8 cellular contexts compared by ENCODE assay signal in the genomic region with DNA sequence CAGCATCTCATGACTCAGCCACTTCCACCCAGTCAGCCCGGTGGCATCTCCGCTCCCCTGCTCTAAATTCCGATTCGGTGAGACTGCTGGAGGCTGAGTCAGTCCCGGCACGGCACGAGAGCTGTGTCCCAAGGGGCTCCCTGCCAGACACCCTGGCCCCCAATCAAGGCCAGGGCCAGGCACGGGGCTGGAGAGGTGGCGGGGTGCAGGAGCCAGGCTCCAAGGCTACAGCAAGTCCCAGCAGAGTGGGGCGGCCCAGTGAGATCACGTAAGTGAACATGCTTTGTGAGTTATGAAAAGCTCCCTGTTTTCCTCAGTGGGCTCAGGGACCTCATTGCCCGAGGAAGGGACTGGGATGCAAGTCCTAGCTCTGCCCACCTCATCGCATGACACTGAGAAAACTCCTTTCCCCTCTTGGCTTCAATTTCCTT. TPM values are rescaled to one million over a fixed set of nuclear protein-coding genes. Genes with fewer than 3 reads are reported as not detected.
DNase-seq lines count a peak whose midpoint lies in the region; ATAC-seq and TF ChIP-seq lines count a peak whose summit lies in the region.

No MANE protein-coding gene starts in this region.

- ATAC-seq in HG03520 (IDR thresholded peaks at IDR 0.05; ENCODE audit: unreplicated experiment): no peak
- ATAC-seq in activated naive CD8-positive, alpha-beta T cell treated with anti-CD3 and anti-CD28 coated beads, Interleukin-2, amount 50 U/mL, for 24 hours: no peak

- H3K4me3 Mint-ChIP-seq in Caco-2 (ENCODE audit: unreplicated experiment): peak overlapping the region; percentile 68
- no peak overlapping the region for H3K4me3 Mint-ChIP-seq in activated naive CD8-positive, alpha-beta T cell treated with anti-CD3 and anti-CD28 coated beads, Interleukin-2, amount 50 U/mL, for 24 hours

- WGBS in trophoblast cell (ENCODE audit: extremely low coverage, insufficient coverage, insufficient read length): no CpG with 5 or more reads among the region's 13 CpGs

- peak overlapping the region; percentile 27 for H3K4me2 ChIP-seq in trophoblast cell (ENCODE audit: low read length)

- H3K4me1 ChIP-seq in Caco-2 (peaks cover 23% of the 10 kb centered on the region), trophoblast cell (ENCODE audit: control insufficient read depth in 1 of 2, insufficient read depth in 2 of 2, low read length in 2 of 2) (peaks cover 43 to 46% of the 10 kb centered on the region in 2 experiments)

- H3K4me3 ChIP-seq in Caco-2 (ENCODE audit: low read depth, low read length): no peak overlapping the region
- H3K4me3 ChIP-seq in trophoblast cell (ENCODE audit: low read depth, low read length): no peak overlapping the region

- no peak for TF ChIP-seq CTCF in Caco-2 (IDR thresholded peaks at IDR 0.05; ENCODE audit: insufficient read depth in 1 of 2, low read depth in 1 of 2, low read length in 1 of 2, severe bottlenecking in 1 of 2, unreplicated experiment in 1 of 2)

- peaks cover 10% of the 10 kb centered on the region for H3K79me2 ChIP-seq in trophoblast cell (ENCODE audit: control insufficient read depth, insufficient read depth, low read length, poor library complexity)

- BruUV-seq in Caco-2 (replicated peaks; lab: Mats Ljungman, UMichigan): no TSS peak

- H2AK5ac ChIP-seq in trophoblast cell (ENCODE audit: low read length): no peak overlapping the region

- POLR2A ChIA-PET in Caco-2 (lab: Charles Lee): interaction anchor here (0.5 kb wide), 1 partner anchor 28 kb away, joined by 3 read pairs; a partner anchor contains a TSS

- H3K9me3 ChIP-seq in Caco-2 (no peaks in the 10 kb centered on the region), trophoblast cell (ENCODE audit: insufficient read depth, low read depth, low read length) (peaks cover 2% of the 10 kb centered on the region)

- H3K14ac ChIP-seq in trophoblast cell (ENCODE audit: low read length): peak overlapping the region; percentile 36

- peak overlapping the region; percentile 43 for H4K8ac ChIP-seq in trophoblast cell (ENCODE audit: low read depth, low read length)

- no peak overlapping the region for H3K9ac ChIP-seq in trophoblast cell (ENCODE audit: low read length)

- no peaks in the 10 kb centered on the region for H3K27me3 ChIP-seq in Caco-2 (replicated peaks; ENCODE audit: control insufficient read depth, insufficient read depth, low read length)
- no peaks in the 10 kb centered on the region for H3K27me3 ChIP-seq in trophoblast cell (ENCODE audit: insufficient read depth, low read length)

- H3K9me3 Mint-ChIP-seq in Caco-2 (ENCODE audit: unreplicated experiment): no peaks in the 10 kb centered on the region
- H3K9me3 Mint-ChIP-seq in activated naive CD8-positive, alpha-beta T cell treated with anti-CD3 and anti-CD28 coated beads, Interleukin-2, amount 50 U/mL, for 24 hours: no peaks in the 10 kb centered on the region

- H2BK120ac ChIP-seq in trophoblast cell (ENCODE audit: insufficient read depth, low read length, poor library complexity): peak overlapping the region; percentile 43

- H2BK5ac ChIP-seq in trophoblast cell (ENCODE audit: low read depth, low read length, poor library complexity): peak overlapping the region; percentile 45

- no peak for DNase-seq in Caco-2
- peak; percentile 99 for DNase-seq in RKO (ENCODE audit: low spot score)
- peak; percentile 96 for DNase-seq in fibroblast of peridontal ligament (ENCODE audit: extremely low read depth)
- peak; percentile 90 to 92 for DNase-seq in trophoblast cell
- DNase-seq in activated naive CD8-positive, alpha-beta T cell treated with anti-CD3 and anti-CD28 coated beads, Interleukin-2, amount 50 U/mL, for 24 hours: no peak
- DNase-seq in activated T-cell treated with anti-CD3 and anti-CD28 coated beads for 4 hours: no peak
- no peak for DNase-seq in inferior parietal cortex (ENCODE audit: extremely low spot score)

- H2AFZ ChIP-seq in trophoblast cell (ENCODE audit: insufficient read depth, low read length, poor library complexity): no peak overlapping the region

- H4K12ac ChIP-seq in trophoblast cell (ENCODE audit: low read depth, low read length): peak overlapping the region; percentile 16

- peak overlapping the region; percentile 52 for H4K91ac ChIP-seq in trophoblast cell (ENCODE audit: low read depth, low read length)

- H3K23ac ChIP-seq in trophoblast cell (ENCODE audit: low read length): no peak overlapping the region

- H3K27ac ChIP-seq in trophoblast cell (ENCODE audit: low read depth, low read length): peak overlapping the region; percentile 79

- peaks cover 6% of the 10 kb centered on the region for H3K4me1 Mint-ChIP-seq in Caco-2 (ENCODE audit: low read depth, unreplicated experiment)
- H3K4me1 Mint-ChIP-seq in activated naive CD8-positive, alpha-beta T cell treated with anti-CD3 and anti-CD28 coated beads, Interleukin-2, amount 50 U/mL, for 24 hours: peaks cover 47% of the 10 kb centered on the region

- H3K4ac ChIP-seq in trophoblast cell (ENCODE audit: low read depth, low read length): peak overlapping the region; percentile 28

- CTCF ChIA-PET in Caco-2 (lab: Charles Lee): interaction anchor here (1.0 to 1.4 kb wide), 2 partner anchors 26 to 27 kb away, joined by 4 read pairs; a partner anchor contains a TSS

- H3K36me3 ChIP-seq in Caco-2 (ENCODE audit: control insufficient read depth, insufficient read depth, low read length) (no peaks in the 10 kb centered on the region; the same call in 1 of the 2 replicates), trophoblast cell (ENCODE audit: control insufficient read depth in 1 of 2, insufficient read depth in 2 of 2, low read length in 2 of 2) (peaks cover 14% of the 10 kb centered on the region in 2 experiments)

- H3K27ac Mint-ChIP-seq in Caco-2 (ENCODE audit: unreplicated experiment): no peak overlapping the region
- H3K27ac Mint-ChIP-seq in activated naive CD8-positive, alpha-beta T cell treated with anti-CD3 and anti-CD28 coated beads, Interleukin-2, amount 50 U/mL, for 24 hours: no peak overlapping the region

- peak overlapping the region; percentile 58 for H2BK12ac ChIP-seq in trophoblast cell (ENCODE audit: low read length)

- peaks cover 19% of the 10 kb centered on the region for H3K79me1 ChIP-seq in trophoblast cell (ENCODE audit: low read length)

- H3K18ac ChIP-seq in trophoblast cell (ENCODE audit: low read length): peak overlapping the region; percentile 52

- peaks cover 8% of the 10 kb centered on the region for H3K36me3 Mint-ChIP-seq in Caco-2 (ENCODE audit: insufficient read depth, unreplicated experiment)
- no peaks in the 10 kb centered on the region for H3K36me3 Mint-ChIP-seq in activated naive CD8-positive, alpha-beta T cell treated with anti-CD3 and anti-CD28 coated beads, Interleukin-2, amount 50 U/mL, for 24 hours (ENCODE audit: low read depth)

- intact Hi-C loops in Caco-2 (cut with micrococcal nuclease; ENCODE audit: unreplicated experiment): loop anchor here (5.0 kb wide), 1 partner anchor 46 kb away; a partner anchor contains a TSS

- H3K27me3 Mint-ChIP-seq in Caco-2 (ENCODE audit: insufficient read depth, unreplicated experiment): no peaks in the 10 kb centered on the region
- no peaks in the 10 kb centered on the region for H3K27me3 Mint-ChIP-seq in activated naive CD8-positive, alpha-beta T cell treated with anti-CD3 and anti-CD28 coated beads, Interleukin-2, amount 50 U/mL, for 24 hours

RNA-seq across cellular contexts. Expression of a gene that starts 3.0 kb away (rescaled TPM):
- 19.7 and 20.1 TPM in 2 replicates for total RNA-seq in Caco-2 (2022)
- 25.5 and 26.0 TPM in 2 replicates for polyA plus RNA-seq in trophoblast cell (2013)

RNA-seq across cellular contexts. Expression of a gene that starts 3.4 kb away (rescaled TPM):
- 91.0 and 93.1 TPM in 2 replicates for total RNA-seq in Caco-2 (2022)
- polyA plus RNA-seq in trophoblast cell (2013): 104 and 107 TPM in 2 replicates

RNA-seq across cellular contexts. Expression of a gene that starts 15.6 kb away (rescaled TPM):
- total RNA-seq in Caco-2 (2022): 2.7 and 3.9 TPM in 2 replicates
- 26.9 and 28.4 TPM in 2 replicates for polyA plus RNA-seq in trophoblast cell (2013)

RNA-seq across cellular contexts. Expression of a gene that starts 25.4 kb away (rescaled TPM):
- total RNA-seq in Caco-2 (2022): 13.3 and 14.7 TPM in 2 replicates
- polyA plus RNA-seq in trophoblast cell (2013): 4.9 and 5.3 TPM in 2 replicates

RNA-seq across cellular contexts. Expression of a gene that starts 27.6 kb away (rescaled TPM):
- total RNA-seq in Caco-2 (2022): 56.8 and 61.5 TPM in 2 replicates
- 72.1 and 73.5 TPM in 2 replicates for polyA plus RNA-seq in trophoblast cell (2013)

Comparison
In these comparisons a context has a peak if more than half of its experiments do, and no peak if none do; other contexts are left out.
1. DNase-seq: peak in RKO (single experiment), fibroblast of peridontal ligament (single experiment) and trophoblast cell (2 of 2); none in Caco-2 (0 of 2), activated naive CD8-positive, alpha-beta T cell treated with anti-CD3 and anti-CD28 coated beads, Interleukin-2, amount 50 U/mL, for 24 hours (single experiment), activated T-cell treated with anti-CD3 and anti-CD28 coated beads for 4 hours (single experiment) and inferior parietal cortex (single experiment).